ENCODE assay signal across 8 cellular contexts in the genomic region with DNA sequence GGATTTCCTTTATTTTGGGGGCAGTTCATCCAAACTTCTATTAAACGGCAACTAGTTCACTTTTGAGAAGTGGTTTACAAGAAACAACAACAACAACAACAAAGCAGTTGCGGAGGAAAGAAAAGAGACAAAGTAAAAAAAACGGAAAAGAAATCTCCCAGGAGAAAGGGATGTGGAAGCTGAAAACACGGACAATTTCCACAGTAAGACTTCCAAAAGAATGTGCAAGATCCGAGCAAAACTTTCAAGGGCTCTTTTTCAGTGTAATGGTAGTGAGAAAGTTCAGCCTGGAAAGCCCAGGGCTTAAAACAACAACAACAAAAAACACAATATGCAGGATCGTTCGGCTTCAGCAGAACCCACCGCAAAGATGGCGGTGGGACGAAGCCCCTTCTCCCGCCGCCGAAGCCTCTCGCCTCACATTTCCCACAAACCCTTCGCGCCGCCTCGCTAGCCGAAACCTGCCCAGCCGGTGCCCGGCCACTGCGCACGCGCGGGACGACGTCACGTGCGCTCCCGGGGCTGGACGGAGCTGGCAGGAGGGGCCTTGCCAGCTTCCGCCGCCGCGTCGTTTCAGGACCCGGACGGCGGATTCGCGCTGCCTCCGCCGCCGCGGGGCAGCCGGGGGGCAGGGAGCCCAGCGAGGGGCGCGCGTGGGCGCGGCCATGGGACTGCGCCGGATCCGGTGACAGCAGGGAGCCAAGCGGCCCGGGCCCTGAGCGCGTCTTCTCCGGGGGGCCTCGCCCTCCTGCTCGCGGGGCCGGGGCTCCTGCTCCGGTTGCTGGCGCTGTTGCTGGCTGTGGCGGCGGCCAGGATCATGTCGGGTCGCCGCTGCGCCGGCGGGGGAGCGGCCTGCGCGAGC. TPM values are rescaled to one million over a fixed set of nuclear protein-coding genes. Genes with fewer than 3 reads are reported as not detected.
DNase-seq lines count a peak whose midpoint lies in the region; ATAC-seq and TF ChIP-seq lines count a peak whose summit lies in the region.

Gene TNKS2, plus strand, starts transcription at position 553 of the 862 bp plus-strand sequence. Its CDS starts 265 bp downstream, at position 818.

- no peaks in the 10 kb centered on the region for H3K9me3 Mint-ChIP-seq in T-helper 1 cell treated with Interleukin-12 subunit alpha and Interleukin-12 subunit beta and Interleukin-4 antibody, amounts not matched to agents 30 μg/mL and 1 μg/mL, for 36 hours

- TF ChIP-seq POLR2A in GM15510 (IDR thresholded peaks at IDR 0.05; ENCODE audit: borderline replicate concordance, extremely low read depth, insufficient read length) = peak; percentile 87
- TF ChIP-seq POLR2A in upper lobe of left lung (IDR thresholded peaks at IDR 0.05) = peak; percentile 23 to 97 (median 95)

- ATAC-seq in HG02870 (IDR thresholded peaks at IDR 0.05; ENCODE audit: unreplicated experiment) (peak; percentile 67), left cardiac atrium (peak; percentile 97), upper lobe of left lung (ENCODE audit: low FRiP score in 2 of 2) (peak; percentile 91 to 97)

- peak in 2 of 6 experiments; percentile 27 to 33 for TF ChIP-seq CTCF in upper lobe of left lung (IDR thresholded peaks at IDR 0.05)

- peak in 1 of 4 donors; percentile 14 for TF ChIP-seq EP300 in upper lobe of left lung (IDR thresholded peaks at IDR 0.05)

- intact Hi-C loops in left cardiac atrium (cut with DNase I) = no loop called here
- intact Hi-C loops in posterior vena cava (cut with DNase I) = no loop called here

- peak within 1 kb of the TSS; percentile 92 for H3K4me3 Mint-ChIP-seq in T-helper 1 cell treated with Interleukin-12 subunit alpha and Interleukin-12 subunit beta and Interleukin-4 antibody, amounts not matched to agents 30 μg/mL and 1 μg/mL, for 36 hours

- peaks cover 20% of the 10 kb centered on the region for H3K36me3 Mint-ChIP-seq in T-helper 1 cell treated with Interleukin-12 subunit alpha and Interleukin-12 subunit beta and Interleukin-4 antibody, amounts not matched to agents 30 μg/mL and 1 μg/mL, for 36 hours (ENCODE audit: low read depth)

- H3K4me3 ChIP-seq in upper lobe of left lung = peak within 1 kb of the TSS; percentile 41 to 97 (median 92)

- H3K36me3 ChIP-seq in upper lobe of left lung = peaks cover 0 to 8% (median 1%) of the 10 kb centered on the region in 4 donors

- H3K27me3 Mint-ChIP-seq in T-helper 1 cell treated with Interleukin-12 subunit alpha and Interleukin-12 subunit beta and Interleukin-4 antibody, amounts not matched to agents 30 μg/mL and 1 μg/mL, for 36 hours (ENCODE audit: low read depth) = peaks cover 5% of the 10 kb centered on the region

- H3K27ac ChIP-seq in upper lobe of left lung = peak within 1 kb of the TSS; percentile 95 to 99 (median 98)

- H3K27me3 ChIP-seq in upper lobe of left lung = no peaks in the 10 kb centered on the region

- H3K27ac Mint-ChIP-seq in T-helper 1 cell treated with Interleukin-12 subunit alpha and Interleukin-12 subunit beta and Interleukin-4 antibody, amounts not matched to agents 30 μg/mL and 1 μg/mL, for 36 hours = peak within 1 kb of the TSS; percentile 95

- H3K4me1 Mint-ChIP-seq in T-helper 1 cell treated with Interleukin-12 subunit alpha and Interleukin-12 subunit beta and Interleukin-4 antibody, amounts not matched to agents 30 μg/mL and 1 μg/mL, for 36 hours (ENCODE audit: low read depth) = peaks cover 56% of the 10 kb centered on the region

- H3K4me1 ChIP-seq in upper lobe of left lung = peaks cover 28 to 52% (median 36%) of the 10 kb centered on the region in 4 donors

- no peaks in the 10 kb centered on the region for H3K9me3 ChIP-seq in upper lobe of left lung

- WGBS in upper lobe of left lung, 2 donors = 0% methylated on average over 14 to 55 of the region's 77 CpGs

- DNase-seq in NCI-H146 treated with DMSO at 0.1 percent for 48 hours (lab: John Stamatoyannopoulos, UW; ENCODE audit: unreplicated experiment) (peak; percentile 76), amniotic stem cell (lab: John Stamatoyannopoulos, UW) (peak; percentile 87), left cardiac atrium (peak; percentile 96), posterior vena cava (ENCODE audit: low spot score) (peak; percentile 98), upper lobe of left lung (peak; percentile 96 to 99)

RNA-seq across cellular contexts. Expression of gene TNKS2, which starts in this region (rescaled TPM):
- total RNA-seq in left cardiac atrium (10 to 100 TPM; 16.5 to 20.9 TPM), posterior vena cava (10 to 100 TPM; 29.8 to 38.1 TPM), upper lobe of left lung (10 to 100 TPM; 25.2 to 59.4 (median 37.3) TPM)

Comparison
In these comparisons a context has a peak if more than half of its experiments do, and no peak if none do; other contexts are left out.
1. Peak in every context shown above with its lines: DNase-seq, ATAC-seq, H3K4me3 ChIP-seq and H3K27ac ChIP-seq.